ENCODE assay signal across 22 cellular contexts in genomic region chr12:9607816-9608215, GRCh38. TPM values are rescaled to one million over a fixed set of nuclear protein-coding genes. Genes with fewer than 3 reads are reported as not detected.
"Had no signal": no experiment of that assay in that cellular context is flagged by ENCODE, and none has a peak within 500 bp of the region (broad histone marks: within the 10 kb centered on the region; RNA-seq: fewer than 3 reads in every experiment).

Gene KLRB1, minus strand, starts transcription at chr12:9607916. Its CDS starts 77 bp downstream, at chr12:9607839.

- H3K4me1 ChIP-seq: breast epithelium, esophagus muscularis mucosa, lower lobe of right lung, sigmoid colon, SJSA1, stomach had no signal

- H3K27ac ChIP-seq: breast epithelium, dorsolateral prefrontal cortex, esophagus muscularis mucosa, lower lobe of right lung, sigmoid colon, SJSA1, stomach, thoracic aorta had no signal

- ATAC-seq: lower lobe of right lung, mucosa of descending colon had no signal

- H3K27ac Mint-ChIP-seq: activated naive CD4-positive, alpha-beta T cell treated with anti-CD3 and anti-CD28 coated beads, Interleukin-2, amount 10 ng/mL, durations not matched to agents 7 days and 5 days had no signal

- H3K36me3 ChIP-seq: breast epithelium, esophagus muscularis mucosa, lower lobe of right lung, sigmoid colon, SJSA1, stomach, thoracic aorta had no signal

- H3K4me3 ChIP-seq: breast epithelium, dorsolateral prefrontal cortex, esophagus muscularis mucosa, mucosa of descending colon, sigmoid colon, SJSA1, stomach, thoracic aorta had no signal

- H3K27me3 ChIP-seq: breast epithelium, dorsolateral prefrontal cortex, esophagus muscularis mucosa, sigmoid colon, SJSA1, stomach had no signal

- H3K4me3 Mint-ChIP-seq: activated naive CD4-positive, alpha-beta T cell treated with anti-CD3 and anti-CD28 coated beads, Interleukin-2, amount 10 ng/mL, durations not matched to agents 7 days and 5 days had no signal

- DNase-seq: activated CD4-positive, alpha-beta T cell treated with anti-CD3 and anti-CD28 coated beads for 1 hour; activated naive CD4-positive, alpha-beta T cell treated with anti-CD3 and anti-CD28 coated beads, Interleukin-2, amount 10 ng/mL, durations not matched to agents 7 days and 5 days; anterior cingulate cortex; dorsolateral prefrontal cortex; glutamatergic neuron; lower lobe of right lung; mucosa of descending colon; sigmoid colon; stimulated activated CD4-positive, alpha-beta T cell treated with anti-CD3 and anti-CD28 coated beads, Interleukin-4, amount 100 ng/mL, for 1 hour; stimulated activated CD8-positive, alpha-beta memory T cell treated with anti-CD3 and anti-CD28 coated beads, Interleukin-4, amount 100 ng/mL, for 48 hours; stomach; SW 1271; T-helper 9 cell had no signal

- H3K9me3 ChIP-seq: breast epithelium, esophagus muscularis mucosa, lower lobe of right lung, mucosa of descending colon, sigmoid colon, SJSA1, thoracic aorta had no signal

RNA-seq across cellular contexts. Expression of gene KLRB1, which starts in this region (rescaled TPM):
- total RNA-seq: chondrocyte, fibroblast of villous mesenchyme, osteoblast, pulmonary artery endothelial cell, SJSA1 had no signal
- polyA plus RNA-seq: neural cell had no signal
